ENCODE assay signal across 10 cellular contexts in genomic region chr1:114458208-114458777, GRCh38. TPM values are rescaled to one million over a fixed set of nuclear protein-coding genes. Genes with fewer than 3 reads are reported as not detected.
DNase-seq lines count a peak whose midpoint lies in the region; ATAC-seq and TF ChIP-seq lines count a peak whose summit lies in the region.
"Had no signal": no experiment of that assay in that cellular context is flagged by ENCODE, and none has a peak within 500 bp of the region (broad histone marks: within the 10 kb centered on the region; RNA-seq: fewer than 3 reads in every experiment).

No MANE protein-coding gene starts in this region.

- peak overlapping the region; percentile 65 to 67 for H3K27ac Mint-ChIP-seq in activated naive CD4-positive, alpha-beta T cell treated with anti-CD3 and anti-CD28 coated beads, Interleukin-2, amount 50 U/mL, for 72 hours

- DNase-seq in CD1c-positive myeloid dendritic cell (ENCODE audit: extremely low spot score) (peak; percentile 61), HS-5 (ENCODE audit: low read depth) (peak; percentile 28), NCI-H1048 (lab: John Stamatoyannopoulos, UW) (no peak), ecto neural progenitor cell (ENCODE audit: low spot score) (no peak)
- DNase-seq in activated naive CD4-positive, alpha-beta T cell treated with anti-CD3 and anti-CD28 coated beads, Interleukin-2, amount 50 U/mL, for 72 hours (ENCODE audit: low spot score in 2 of 2): no peak
- DNase-seq: NCI-H2107; stimulated activated CD4-positive, alpha-beta T cell treated with anti-CD3 and anti-CD28 coated beads, Interleukin-1b, Interleukin-23, amount 100 ng/mL, for 48 hours had no signal

- peaks cover 0 to 2% (median 0%) of the 10 kb centered on the region in 4 donors for H3K36me3 ChIP-seq in liver (ENCODE audit: control insufficient read depth in 4 of 4, insufficient read depth in 3 of 4, low read depth in 1 of 4, low read length in 3 of 4)

- no peak overlapping the region for H3K4me3 ChIP-seq in liver (ENCODE audit: low read depth in 1 of 3, low read length in 3 of 3)

- no peaks in the 10 kb centered on the region for H3K9me3 Mint-ChIP-seq in activated naive CD4-positive, alpha-beta T cell treated with anti-CD3 and anti-CD28 coated beads, Interleukin-2, amount 50 U/mL, for 72 hours

- no peak for TF ChIP-seq CTCF in liver (IDR thresholded peaks at IDR 0.05; ENCODE audit: low read depth, low read length, missing input control)

- peaks cover 4 to 49% (median 42%) of the 10 kb centered on the region in 4 donors for H3K4me1 ChIP-seq in liver (ENCODE audit: control insufficient read depth in 4 of 4, insufficient read depth in 4 of 4, low read length in 3 of 4)

- peaks cover 20 to 54% of the 10 kb centered on the region in 2 donors for H3K36me3 Mint-ChIP-seq in activated naive CD4-positive, alpha-beta T cell treated with anti-CD3 and anti-CD28 coated beads, Interleukin-2, amount 50 U/mL, for 72 hours

- no peaks in the 10 kb centered on the region for H3K27me3 ChIP-seq in liver (ENCODE audit: control insufficient read depth in 4 of 4, insufficient read depth in 4 of 4, low read length in 3 of 4)

- ATAC-seq in activated naive CD4-positive, alpha-beta T cell treated with anti-CD3 and anti-CD28 coated beads, Interleukin-2, amount 50 U/mL, for 72 hours: peak; percentile 57 to 98
- ATAC-seq in HG02763 (IDR thresholded peaks at IDR 0.05; ENCODE audit: unreplicated experiment) (no peak), GM21367 (IDR thresholded peaks at IDR 0.05; ENCODE audit: unreplicated experiment) (no peak)

- peak overlapping the region; percentile 25 to 44 for H3K27ac ChIP-seq in liver (ENCODE audit: low read depth in 1 of 2, low read length in 2 of 2)

- no peak overlapping the region for H3K9ac ChIP-seq in liver (ENCODE audit: low read depth in 1 of 2, low read length in 2 of 2)

- H3K9me3 ChIP-seq in liver (ENCODE audit: control insufficient read depth in 4 of 4, low read length in 3 of 4): no peaks in the 10 kb centered on the region

- TF ChIP-seq RAD21 in liver (IDR thresholded peaks at IDR 0.05): no peak

TF ChIP-seq in liver, 16 proteins besides CTCF, POLR2A, EP300 and RAD21:
- TF ChIP-seq TAF1 (conservative IDR thresholded peaks at IDR 0.05) (no peak), ATF3 (IDR thresholded peaks at IDR 0.05) (no peak), SP1 (IDR thresholded peaks at IDR 0.05) (no peak), MAX (IDR thresholded peaks at IDR 0.05) (no peak), FOXA2 (IDR thresholded peaks at IDR 0.05) (no peak)
TF ChIP-seq in liver: peak in this region for 0.

RNA-seq across cellular contexts. Expression of gene TRIM33, which starts 52.7 kb away (rescaled TPM):
- total RNA-seq in activated naive CD4-positive, alpha-beta T cell treated with anti-CD3 and anti-CD28 coated beads, Interleukin-2, amount 50 U/mL, for 72 hours: 10 to 100 TPM; 36.7 to 45.5 TPM
- total RNA-seq in liver: 10 to 100 TPM; 21.1 to 30.5 TPM
- polyA plus RNA-seq in liver: 10 to 100 TPM in 1 of 2 donors, 1 to 10 TPM in 1; 4.5 to 12.1 TPM

Comparison
In these comparisons a context has a peak if more than half of its experiments do, and no peak if none do; other contexts are left out.
1. DNase-seq: peak in CD1c-positive myeloid dendritic cell (single experiment) and HS-5 (single experiment); none in activated naive CD4-positive, alpha-beta T cell treated with anti-CD3 and anti-CD28 coated beads, Interleukin-2, amount 50 U/mL, for 72 hours (0 of 2), NCI-H1048 (single experiment) and ecto neural progenitor cell (single experiment).
2. ATAC-seq: peak in activated naive CD4-positive, alpha-beta T cell treated with anti-CD3 and anti-CD28 coated beads, Interleukin-2, amount 50 U/mL, for 72 hours (2 of 2); none in HG02763 (single experiment) and GM21367 (single experiment).